ENCODE assay signal across 24 cellular contexts in genomic region chr20:24153101-24154040, GRCh38.
"Had no signal": no experiment of that assay in that cellular context is flagged by ENCODE, and none has a peak within 500 bp of the region (broad histone marks: within the 10 kb centered on the region; RNA-seq: fewer than 3 reads in every experiment).

No MANE protein-coding gene starts in this region.

- H3K4me3 ChIP-seq: colonic mucosa, transverse colon, vagina had no signal

- H3K36me3 ChIP-seq: brain microvascular endothelial cell, colonic mucosa, neutrophil, transverse colon, vagina had no signal

- ATAC-seq: activated naive CD8-positive, alpha-beta T cell treated with anti-CD3 and anti-CD28 coated beads, Interleukin-2, amount 50 U/mL, for 24 hours; activated T-cell treated with anti-CD3 and anti-CD28 coated beads, Interleukin-2, amount 50 U/mL, for 4 hours; naive thymus-derived CD8-positive, alpha-beta T cell; WTC11 had no signal

- H3K27ac Mint-ChIP-seq: activated CD4-positive, alpha-beta memory T cell treated with anti-CD3 and anti-CD28 coated beads, Interleukin-2, amount 10 ng/mL, durations not matched to agents 7 days and 5 days; activated naive CD4-positive, alpha-beta T cell treated with anti-CD3 and anti-CD28 coated beads, Interleukin-2, amount 10 ng/mL, durations not matched to agents 7 days and 5 days; activated naive CD8-positive, alpha-beta T cell treated with anti-CD3 and anti-CD28 coated beads, Interleukin-2, amount 50 U/mL, for 24 hours; naive thymus-derived CD8-positive, alpha-beta T cell; T-helper 2 cell treated with Interferon-gamma antibody and Interleukin-4, amounts not matched to agents 5 μg/mL and 100 μg/mL, for 36 hours; WTC11 had no signal

- H3K4me1 ChIP-seq: colonic mucosa, parathyroid adenoma, transverse colon, vagina had no signal

- H3K4me3 Mint-ChIP-seq: activated CD4-positive, alpha-beta memory T cell treated with anti-CD3 and anti-CD28 coated beads, Interleukin-2, amount 10 ng/mL, durations not matched to agents 7 days and 5 days; activated naive CD4-positive, alpha-beta T cell treated with anti-CD3 and anti-CD28 coated beads, Interleukin-2, amount 10 ng/mL, durations not matched to agents 7 days and 5 days; activated naive CD8-positive, alpha-beta T cell treated with anti-CD3 and anti-CD28 coated beads, Interleukin-2, amount 50 U/mL, for 24 hours; activated T-cell treated with anti-CD3 and anti-CD28 coated beads, Interleukin-2, amount 50 U/mL, for 4 hours; central memory CD8-positive, alpha-beta T cell; naive thymus-derived CD8-positive, alpha-beta T cell; T-helper 2 cell treated with Interferon-gamma antibody and Interleukin-4, amounts not matched to agents 5 μg/mL and 100 μg/mL, for 36 hours; WTC11 had no signal

- H3K79me2 ChIP-seq: parathyroid adenoma had no signal

- H3K9ac ChIP-seq: parathyroid adenoma had no signal

- H2AFZ ChIP-seq: parathyroid adenoma had no signal

- H3K9me3 Mint-ChIP-seq: activated CD4-positive, alpha-beta memory T cell treated with anti-CD3 and anti-CD28 coated beads, Interleukin-2, amount 10 ng/mL, durations not matched to agents 7 days and 5 days had no signal

- H3K27ac ChIP-seq: brain microvascular endothelial cell, colonic mucosa, neutrophil, parathyroid adenoma, transverse colon, vagina had no signal

- H3K9me3 ChIP-seq: colonic mucosa, neutrophil, transverse colon, vagina had no signal

- H3K27me3 ChIP-seq: brain microvascular endothelial cell, colonic mucosa, neutrophil, transverse colon, vagina had no signal

- DNase-seq: activated CD4-positive, alpha-beta memory T cell treated with anti-CD3 and anti-CD28 coated beads, Interleukin-2, amount 10 ng/mL, durations not matched to agents 7 days and 5 days; activated CD4-positive, alpha-beta T cell treated with anti-CD3 and anti-CD28 coated beads for 4 hours; activated effector memory CD4-positive, alpha-beta T cell treated with Interleukin-2 at 50 U/mL for 16 hours; activated naive CD4-positive, alpha-beta T cell treated with anti-CD3 and anti-CD28 coated beads, Interleukin-2, amount 10 ng/mL, durations not matched to agents 7 days and 5 days; activated naive CD8-positive, alpha-beta T cell treated with anti-CD3 and anti-CD28 coated beads, Interleukin-2, amount 50 U/mL, for 24 hours; activated T-cell treated with anti-CD3 and anti-CD28 coated beads, Interleukin-2, amount 50 U/mL, for 4 hours; brain microvascular endothelial cell; colonic mucosa; foreskin melanocyte; kidney glomerular epithelial cell; mesenchymal stem cell; naive thymus-derived CD8-positive, alpha-beta T cell; stimulated activated CD4-positive, alpha-beta T cell treated with anti-CD3 and anti-CD28 coated beads, Interleukin-12 subunit alpha, Interleukin-12 subunit beta, amount 100 ng/mL, for 4 hours; stimulated activated CD4-positive, alpha-beta T cell treated with anti-CD3 and anti-CD28 coated beads, Interleukin-1b, Interleukin-23, amount 100 ng/mL, for 48 hours; stimulated activated CD8-positive, alpha-beta memory T cell treated with anti-CD3 and anti-CD28 coated beads, Interleukin-4, amount 100 ng/mL, for 48 hours; stimulated activated naive CD4-positive, alpha-beta T cell treated with Interleukin-2 at 50 U/mL for 16 hours; substantia nigra; transverse colon had no signal

- H3K36me3 Mint-ChIP-seq: activated naive CD4-positive, alpha-beta T cell treated with anti-CD3 and anti-CD28 coated beads, Interleukin-2, amount 10 ng/mL, durations not matched to agents 7 days and 5 days; WTC11 had no signal
